Comparison of ENCODE assay signal across 23 cellular contexts in the genomic region with DNA sequence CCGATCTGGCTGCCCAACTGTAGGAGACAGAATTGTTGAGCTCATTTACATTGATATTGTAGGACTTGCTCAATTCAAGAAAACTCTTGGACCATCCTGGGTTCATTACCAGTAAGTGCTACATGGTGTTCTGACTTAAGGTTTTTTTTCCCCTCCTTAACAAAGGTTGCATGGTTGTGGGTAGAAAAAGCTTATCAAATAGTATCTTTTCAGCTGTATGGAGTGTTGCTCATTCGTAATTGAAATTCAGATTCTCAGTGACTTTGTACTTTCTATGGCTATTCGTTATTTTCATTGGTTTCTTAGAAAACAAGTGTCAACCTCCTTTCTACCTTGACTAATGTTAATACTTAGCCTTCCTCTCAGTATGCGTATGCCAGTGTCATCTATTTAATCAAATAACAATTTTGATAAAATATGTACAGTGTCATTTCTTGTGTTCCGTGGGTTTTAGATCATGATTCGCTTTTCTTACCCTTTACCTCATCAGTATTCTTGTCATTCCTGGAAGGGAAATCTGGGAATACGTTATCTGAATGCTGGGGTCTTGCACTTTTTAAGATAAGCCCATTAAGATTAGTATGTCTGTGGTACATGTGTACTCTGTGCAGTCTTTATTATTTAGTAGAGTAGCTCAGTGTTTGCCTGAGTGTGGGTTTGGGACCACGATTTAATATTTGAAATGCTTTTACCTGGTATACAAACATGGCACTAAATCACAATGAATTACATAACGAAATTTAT.
DNase-seq lines count a peak whose midpoint lies in the region; ATAC-seq, FAIRE-seq and TF ChIP-seq lines count a peak whose summit lies in the region.
"Had no signal": no experiment of that assay in that cellular context is flagged by ENCODE, and none has a peak within 500 bp of the region (broad histone marks: within the 10 kb centered on the region; RNA-seq: fewer than 3 reads in every experiment).

No MANE protein-coding gene starts in this region.

- H3K36me3 Mint-ChIP-seq in activated naive CD4-positive, alpha-beta T cell treated with anti-CD3 and anti-CD28 coated beads, Interleukin-2, amount 50 U/mL, for 24 hours, result peaks cover 40% of the 10 kb centered on the region
- H3K36me3 Mint-ChIP-seq in activated T-helper 17 cell treated with anti-CD3 and anti-CD28 coated beads, Interleukin-2, amount 50 U/mL, for 72 hours (ENCODE audit: low read depth), result peaks cover 86% of the 10 kb centered on the region

- peak; percentile 21 for FAIRE-seq in GM12892 (lab: Jason Lieb, UNC)
- FAIRE-seq: A549, G401.6 had no signal

- intact Hi-C loops in dorsolateral prefrontal cortex (cut with DNase I), result no loop called here

- no peak for DNase-seq in activated naive CD4-positive, alpha-beta T cell treated with anti-CD3 and anti-CD28 coated beads, Interleukin-2, amount 50 U/mL, for 16 hours
- DNase-seq in GM12892 (ENCODE audit: insufficient read length) (no peak), dorsolateral prefrontal cortex (no peak), COR-L47 (lab: John Stamatoyannopoulos, UW) (no peak), erythroblast (lab: John Stamatoyannopoulos, UW) (no peak)
- DNase-seq: 8988T; ACHN; AML-193; BE2C; Calu3; CD4-positive, alpha-beta T cell; CD8-positive, alpha-beta memory T cell; DMS153; DND-41; H9 had no signal

- H3K4me3 ChIP-seq in dorsolateral prefrontal cortex, result no peak overlapping the region
- H3K4me3 ChIP-seq: A549; BLaER1 treated with 17β-estradiol and CSF1 and Interleukin-3, amounts not matched to agents 10 nM and 100 nM; GM23338 had no signal

- H3K9me3 Mint-ChIP-seq in activated naive CD4-positive, alpha-beta T cell treated with anti-CD3 and anti-CD28 coated beads, Interleukin-2, amount 50 U/mL, for 24 hours, result no peaks in the 10 kb centered on the region
- H3K9me3 Mint-ChIP-seq in activated T-helper 17 cell treated with anti-CD3 and anti-CD28 coated beads, Interleukin-2, amount 50 U/mL, for 72 hours, result no peaks in the 10 kb centered on the region
- H3K9me3 Mint-ChIP-seq: CD14-positive monocyte; CD4-positive, alpha-beta T cell; CD8-positive, alpha-beta memory T cell; GM23338; H9 had no signal

- no peaks in the 10 kb centered on the region for H3K4me1 Mint-ChIP-seq in activated naive CD4-positive, alpha-beta T cell treated with anti-CD3 and anti-CD28 coated beads, Interleukin-2, amount 50 U/mL, for 24 hours
- H3K4me1 Mint-ChIP-seq in activated T-helper 17 cell treated with anti-CD3 and anti-CD28 coated beads, Interleukin-2, amount 50 U/mL, for 72 hours, result peaks cover 20% of the 10 kb centered on the region
- H3K4me1 Mint-ChIP-seq: CD14-positive monocyte, GM23338, H9 had no signal

- peak overlapping the region; percentile 41 for H3K27ac Mint-ChIP-seq in activated naive CD4-positive, alpha-beta T cell treated with anti-CD3 and anti-CD28 coated beads, Interleukin-2, amount 50 U/mL, for 24 hours
- peak overlapping the region; percentile 28 for H3K27ac Mint-ChIP-seq in activated T-helper 17 cell treated with anti-CD3 and anti-CD28 coated beads, Interleukin-2, amount 50 U/mL, for 72 hours
- H3K27ac Mint-ChIP-seq: CD14-positive monocyte; CD4-positive, alpha-beta T cell; GM23338; H9 had no signal

- H3K27me3 ChIP-seq in dorsolateral prefrontal cortex, result no peaks in the 10 kb centered on the region
- H3K27me3 ChIP-seq: BE2C; BLaER1 treated with 17β-estradiol and CSF1 and Interleukin-3, amounts not matched to agents 10 nM and 100 nM had no signal

- no peak overlapping the region for H3K4me3 Mint-ChIP-seq in activated naive CD4-positive, alpha-beta T cell treated with anti-CD3 and anti-CD28 coated beads, Interleukin-2, amount 50 U/mL, for 24 hours
- H3K4me3 Mint-ChIP-seq in activated T-helper 17 cell treated with anti-CD3 and anti-CD28 coated beads, Interleukin-2, amount 50 U/mL, for 72 hours, result no peak overlapping the region
- H3K4me3 Mint-ChIP-seq: CD14-positive monocyte; CD4-positive, alpha-beta T cell; CD8-positive, alpha-beta memory T cell; GM23338; H9 had no signal

- no peak for TF ChIP-seq CTCF in dorsolateral prefrontal cortex (IDR thresholded peaks at IDR 0.05 in 54 of 56, conservative IDR thresholded peaks at IDR 0.05 in 2 of 56; ENCODE audit: low read depth in 1 of 56, partially characterized antibody in 56 of 56)

- peak; percentile 51 for ATAC-seq in activated T-helper 17 cell treated with anti-CD3 and anti-CD28 coated beads, Interleukin-2, amount 50 U/mL, for 72 hours (replicated peaks)
- ATAC-seq: A549, GM23338, HCT116 had no signal

- H3K27me3 Mint-ChIP-seq in activated naive CD4-positive, alpha-beta T cell treated with anti-CD3 and anti-CD28 coated beads, Interleukin-2, amount 50 U/mL, for 24 hours, result no peaks in the 10 kb centered on the region
- no peaks in the 10 kb centered on the region for H3K27me3 Mint-ChIP-seq in activated T-helper 17 cell treated with anti-CD3 and anti-CD28 coated beads, Interleukin-2, amount 50 U/mL, for 72 hours
- H3K27me3 Mint-ChIP-seq: CD4-positive, alpha-beta T cell; CD8-positive, alpha-beta memory T cell had no signal

- TF ChIP-seq POLR2A in GM12892 (IDR thresholded peaks at IDR 0.05; ENCODE audit: low read depth, low read length), result no peak
- TF ChIP-seq POLR2A in erythroblast (IDR thresholded peaks at IDR 0.05; ENCODE audit: low read length), result no peak

- H3K27ac ChIP-seq in dorsolateral prefrontal cortex, result no peak overlapping the region
- H3K27ac ChIP-seq: A549; BLaER1 treated with 17β-estradiol and CSF1 and Interleukin-3, amounts not matched to agents 10 nM and 100 nM had no signal
